ENCODE assay signal across 1 cellular context in genomic region chr1:19619697-19620384, GRCh38.
TF ChIP-seq lines count a peak whose summit lies in the region.

No MANE protein-coding gene starts in this region.

TF ChIP-seq in GM23338, 12 proteins besides CTCF, POLR2A, EP300 and RAD21 (continued from another document):
- TF ChIP-seq ZNF462 (CRISPR knock-in tag; IDR thresholded peaks at IDR 0.05) = no peak
- no peak for TF ChIP-seq POLR2AphosphoS5 (IDR thresholded peaks at IDR 0.05; ENCODE audit: low read depth)
- TF ChIP-seq ZNF114 (CRISPR knock-in tag; IDR thresholded peaks at IDR 0.05) = no peak
- TF ChIP-seq CREB1 (CRISPR knock-in tag; IDR thresholded peaks at IDR 0.05; ENCODE audit: low read depth) = no peak
- no peak for TF ChIP-seq STAT1 (IDR thresholded peaks at IDR 0.05; ENCODE audit: unreplicated experiment)
